27 cellular contexts compared by ENCODE assay signal in the genomic region with DNA sequence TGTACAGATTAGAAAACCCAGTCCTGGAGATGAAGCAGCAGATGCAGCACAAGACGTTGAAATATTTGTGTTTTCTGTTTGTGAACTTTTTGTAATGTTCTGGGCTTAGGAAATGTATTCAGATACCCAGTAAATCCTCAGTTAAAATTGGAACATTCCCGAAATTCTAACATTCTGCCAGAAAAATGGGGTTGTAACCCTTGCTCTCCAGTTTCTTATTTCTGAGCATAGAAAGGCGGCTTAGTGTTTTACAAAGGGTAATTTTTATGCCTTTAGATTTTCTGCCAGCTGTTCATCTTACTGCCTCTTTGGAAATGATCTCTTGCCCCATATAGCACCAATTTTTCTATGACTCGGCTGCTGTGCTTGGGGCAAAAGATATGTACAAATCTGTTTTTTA. TPM values are rescaled to one million over a fixed set of nuclear protein-coding genes. Genes with fewer than 3 reads are reported as not detected.
"Had no signal": no experiment of that assay in that cellular context is flagged by ENCODE, and none has a peak within 500 bp of the region (broad histone marks: within the 10 kb centered on the region; RNA-seq: fewer than 3 reads in every experiment).

No MANE protein-coding gene starts in this region.

- H3K36me3 ChIP-seq: ovary had no signal

- H3K9me3 Mint-ChIP-seq: naive thymus-derived CD8-positive, alpha-beta T cell; stimulated activated memory B cell treated with anti-CD40 and anti-IgM and Interleukin-4, amounts not matched to agents 10 μg/mL and 1 μg/mL and 100 μg/mL, for 72 hours; stimulated activated naive CD8-positive, alpha-beta T cell treated with anti-CD3 and anti-CD28 coated beads, Interleukin-15, amount 100 ng/mL, for 72 hours had no signal

- H3K9me3 ChIP-seq: heart right ventricle, left ventricle myocardium inferior, lower lobe of right lung, ovary, sigmoid colon, testis, thyroid gland, transverse colon, upper lobe of left lung, vagina had no signal

- H3K4me1 Mint-ChIP-seq: stimulated activated naive CD8-positive, alpha-beta T cell treated with anti-CD3 and anti-CD28 coated beads, Interleukin-15, amount 100 ng/mL, for 72 hours had no signal

- H3K27ac ChIP-seq: heart right ventricle, hepatocyte, left ventricle myocardium inferior, lower lobe of right lung, ovary, sigmoid colon, testis, thyroid gland, transverse colon, upper lobe of left lung, vagina had no signal

- H3K27me3 ChIP-seq: heart right ventricle, hepatocyte, ovary, sigmoid colon, testis, thyroid gland, transverse colon, upper lobe of left lung, vagina had no signal

- H3K27me3 Mint-ChIP-seq: naive thymus-derived CD8-positive, alpha-beta T cell; progenitor cell of endocrine pancreas; stimulated activated memory B cell treated with anti-CD40 and anti-IgM and Interleukin-4, amounts not matched to agents 10 μg/mL and 1 μg/mL and 100 μg/mL, for 72 hours; stimulated activated naive CD8-positive, alpha-beta T cell treated with anti-CD3 and anti-CD28 coated beads, Interleukin-15, amount 100 ng/mL, for 72 hours had no signal

- DNase-seq: heart right ventricle; islet precursor cell; left ventricle myocardium inferior; lower lobe of right lung; mammary epithelial cell; mesenchymal stem cell; naive thymus-derived CD8-positive, alpha-beta T cell; ovary; retina; right cardiac atrium; sigmoid colon; stimulated activated CD4-positive, alpha-beta T cell treated with anti-CD3 and anti-CD28 coated beads, Interleukin-1b, Interleukin-23, amount 100 ng/mL, for 48 hours; stimulated activated CD4-positive, alpha-beta T cell treated with anti-CD3 and anti-CD28 coated beads, Interleukin-2, amount 100 ng/mL, for 48 hours; stimulated activated CD4-positive, alpha-beta T cell treated with anti-CD3 and anti-CD28 coated beads, Interleukin-4, amount 100 ng/mL, for 4 hours; stimulated activated CD8-positive, alpha-beta memory T cell treated with anti-CD3 and anti-CD28 coated beads, Interleukin-4, amount 100 ng/mL, for 48 hours; stimulated activated naive CD4-positive, alpha-beta T cell treated with Interleukin-2 at 50 U/mL for 16 hours; stimulated activated naive CD8-positive, alpha-beta T cell treated with anti-CD3 and anti-CD28 coated beads, Interleukin-15, amount 100 ng/mL, for 72 hours; testis; thyroid gland; transverse colon; upper lobe of left lung had no signal

- H3K4me3 Mint-ChIP-seq: naive thymus-derived CD8-positive, alpha-beta T cell; stimulated activated memory B cell treated with anti-CD40 and anti-IgM and Interleukin-4, amounts not matched to agents 10 μg/mL and 1 μg/mL and 100 μg/mL, for 72 hours; stimulated activated naive CD8-positive, alpha-beta T cell treated with anti-CD3 and anti-CD28 coated beads, Interleukin-15, amount 100 ng/mL, for 72 hours had no signal

- H3K4me3 ChIP-seq: heart right ventricle, hepatocyte, left ventricle myocardium inferior, lower lobe of right lung, ovary, sigmoid colon, smooth muscle cell, testis, thyroid gland, transverse colon, upper lobe of left lung, vagina had no signal

- ATAC-seq: heart right ventricle; lower lobe of right lung; naive thymus-derived CD8-positive, alpha-beta T cell; right cardiac atrium; stimulated activated memory B cell treated with anti-CD40 and anti-IgM and Interleukin-4, amounts not matched to agents 10 μg/mL and 1 μg/mL and 100 μg/mL, for 72 hours; stimulated activated naive CD8-positive, alpha-beta T cell treated with anti-CD3 and anti-CD28 coated beads, Interleukin-15, amount 100 ng/mL, for 72 hours had no signal

- H3K27ac Mint-ChIP-seq: progenitor cell of endocrine pancreas; stimulated activated memory B cell treated with anti-CD40 and anti-IgM and Interleukin-4, amounts not matched to agents 10 μg/mL and 1 μg/mL and 100 μg/mL, for 72 hours had no signal

- H3K4me1 ChIP-seq: heart right ventricle, left ventricle myocardium inferior, lower lobe of right lung, sigmoid colon, testis, thyroid gland, transverse colon, upper lobe of left lung, vagina had no signal

RNA-seq across cellular contexts. Expression of a gene that starts 53.0 kb away (rescaled TPM):
- total RNA-seq: left ventricle myocardium inferior, lower lobe of right lung had no signal
- polyA plus RNA-seq: neural cell had no signal
